In the genomic region with DNA sequence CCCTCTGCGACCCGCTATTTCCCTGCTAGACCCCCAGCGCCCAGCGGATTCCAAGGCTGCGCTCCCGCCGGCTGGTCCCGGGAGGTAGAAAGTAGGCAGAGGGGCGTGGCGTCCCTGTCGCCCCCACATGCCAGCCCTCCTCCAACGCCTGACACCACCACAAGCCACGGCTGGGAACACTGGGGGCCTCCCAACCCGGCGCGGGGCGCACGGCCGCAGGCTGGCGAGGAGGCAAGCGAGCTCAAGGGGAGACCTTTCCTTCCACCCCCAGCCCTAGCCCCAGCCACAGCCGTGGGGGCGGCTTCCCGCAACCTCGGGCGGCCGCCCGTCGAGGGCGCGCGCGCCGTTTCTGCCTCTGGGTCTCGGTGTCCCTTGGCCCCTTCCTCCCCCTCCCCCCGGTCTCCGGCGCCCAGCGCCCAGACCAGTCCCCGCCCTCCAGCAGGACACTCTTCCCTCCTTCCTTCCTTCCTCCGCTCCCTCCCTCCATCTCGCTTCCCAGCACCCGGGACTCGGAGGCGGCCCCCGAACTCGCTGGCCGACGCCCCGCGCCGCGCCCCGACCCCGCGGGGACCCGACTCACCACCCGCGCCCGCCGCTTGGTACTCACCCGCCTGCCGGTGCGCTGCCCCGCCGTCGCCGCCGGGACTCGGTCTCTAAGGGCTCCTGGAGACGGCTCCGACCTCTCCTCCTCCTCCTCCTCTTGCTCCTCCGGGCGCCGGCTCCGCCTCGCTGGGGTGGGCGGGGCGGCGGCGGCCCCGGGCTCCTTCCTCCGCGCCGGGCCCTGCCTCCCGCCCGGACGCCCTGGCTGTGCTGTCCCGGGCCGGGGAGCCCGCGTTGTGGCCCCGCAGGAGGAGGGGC, we compare ENCODE assay signal across 1 cellular context.
TF ChIP-seq lines count a peak whose summit lies in the region.

A gene (minus strand): TSS at position 731 of the 858 bp plus-strand sequence. CDS start 125,781 bp downstream, outside the sequence.

TF ChIP-seq in HEK293, 187 proteins besides CTCF, POLR2A, EP300 and RAD21 (continued from another document and continues in another):
- peak; percentile 81 for TF ChIP-seq IKZF3 (tag by site-specific recombination; IDR thresholded peaks at IDR 0.05)
- TF ChIP-seq SP3 (tag by site-specific recombination; IDR thresholded peaks at IDR 0.05), result peak; percentile 77
- TF ChIP-seq MEIS1 (CRISPR knock-in tag; IDR thresholded peaks at IDR 0.05; ENCODE audit: borderline replicate concordance), result no peak
- TF ChIP-seq, protein P1, sequence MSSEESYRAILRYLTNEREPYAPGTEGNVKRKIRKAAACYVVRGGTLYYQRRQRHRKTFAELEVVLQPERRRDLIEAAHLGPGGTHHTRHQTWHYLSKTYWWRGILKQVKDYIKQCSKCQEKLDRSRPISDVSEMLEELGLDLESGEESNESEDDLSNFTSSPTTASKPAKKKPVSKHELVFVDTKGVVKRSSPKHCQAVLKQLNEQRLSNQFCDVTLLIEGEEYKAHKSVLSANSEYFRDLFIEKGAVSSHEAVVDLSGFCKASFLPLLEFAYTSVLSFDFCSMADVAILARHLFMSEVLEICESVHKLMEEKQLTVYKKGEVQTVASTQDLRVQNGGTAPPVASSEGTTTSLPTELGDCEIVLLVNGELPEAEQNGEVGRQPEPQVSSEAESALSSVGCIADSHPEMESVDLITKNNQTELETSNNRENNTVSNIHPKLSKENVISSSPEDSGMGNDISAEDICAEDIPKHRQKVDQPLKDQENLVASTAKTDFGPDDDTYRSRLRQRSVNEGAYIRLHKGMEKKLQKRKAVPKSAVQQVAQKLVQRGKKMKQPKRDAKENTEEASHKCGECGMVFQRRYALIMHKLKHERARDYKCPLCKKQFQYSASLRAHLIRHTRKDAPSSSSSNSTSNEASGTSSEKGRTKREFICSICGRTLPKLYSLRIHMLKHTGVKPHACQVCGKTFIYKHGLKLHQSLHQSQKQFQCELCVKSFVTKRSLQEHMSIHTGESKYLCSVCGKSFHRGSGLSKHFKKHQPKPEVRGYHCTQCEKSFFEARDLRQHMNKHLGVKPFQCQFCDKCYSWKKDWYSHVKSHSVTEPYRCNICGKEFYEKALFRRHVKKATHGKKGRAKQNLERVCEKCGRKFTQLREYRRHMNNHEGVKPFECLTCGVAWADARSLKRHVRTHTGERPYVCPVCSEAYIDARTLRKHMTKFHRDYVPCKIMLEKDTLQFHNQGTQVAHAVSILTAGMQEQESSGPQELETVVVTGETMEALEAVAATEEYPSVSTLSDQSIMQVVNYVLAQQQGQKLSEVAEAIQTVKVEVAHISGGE (tag by site-specific recombination; conservative IDR thresholded peaks at IDR 0.05; ENCODE audit: low read depth), result 0 out of 2 replicates have a peak, but pooled peaks have one; percentile 2
- no peak for TF ChIP-seq GLI4 (tag by site-specific recombination; IDR thresholded peaks at IDR 0.05)
- TF ChIP-seq, protein P2, sequence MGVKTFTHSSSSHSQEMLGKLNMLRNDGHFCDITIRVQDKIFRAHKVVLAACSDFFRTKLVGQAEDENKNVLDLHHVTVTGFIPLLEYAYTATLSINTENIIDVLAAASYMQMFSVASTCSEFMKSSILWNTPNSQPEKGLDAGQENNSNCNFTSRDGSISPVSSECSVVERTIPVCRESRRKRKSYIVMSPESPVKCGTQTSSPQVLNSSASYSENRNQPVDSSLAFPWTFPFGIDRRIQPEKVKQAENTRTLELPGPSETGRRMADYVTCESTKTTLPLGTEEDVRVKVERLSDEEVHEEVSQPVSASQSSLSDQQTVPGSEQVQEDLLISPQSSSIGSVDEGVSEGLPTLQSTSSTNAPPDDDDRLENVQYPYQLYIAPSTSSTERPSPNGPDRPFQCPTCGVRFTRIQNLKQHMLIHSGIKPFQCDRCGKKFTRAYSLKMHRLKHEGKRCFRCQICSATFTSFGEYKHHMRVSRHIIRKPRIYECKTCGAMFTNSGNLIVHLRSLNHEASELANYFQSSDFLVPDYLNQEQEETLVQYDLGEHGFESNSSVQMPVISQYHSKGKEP (tag by site-specific recombination; IDR thresholded peaks at IDR 0.05), result no peak
- TF ChIP-seq ZNF140 (tag by site-specific recombination; IDR thresholded peaks at IDR 0.05), result no peak
- TF ChIP-seq, protein P3, sequence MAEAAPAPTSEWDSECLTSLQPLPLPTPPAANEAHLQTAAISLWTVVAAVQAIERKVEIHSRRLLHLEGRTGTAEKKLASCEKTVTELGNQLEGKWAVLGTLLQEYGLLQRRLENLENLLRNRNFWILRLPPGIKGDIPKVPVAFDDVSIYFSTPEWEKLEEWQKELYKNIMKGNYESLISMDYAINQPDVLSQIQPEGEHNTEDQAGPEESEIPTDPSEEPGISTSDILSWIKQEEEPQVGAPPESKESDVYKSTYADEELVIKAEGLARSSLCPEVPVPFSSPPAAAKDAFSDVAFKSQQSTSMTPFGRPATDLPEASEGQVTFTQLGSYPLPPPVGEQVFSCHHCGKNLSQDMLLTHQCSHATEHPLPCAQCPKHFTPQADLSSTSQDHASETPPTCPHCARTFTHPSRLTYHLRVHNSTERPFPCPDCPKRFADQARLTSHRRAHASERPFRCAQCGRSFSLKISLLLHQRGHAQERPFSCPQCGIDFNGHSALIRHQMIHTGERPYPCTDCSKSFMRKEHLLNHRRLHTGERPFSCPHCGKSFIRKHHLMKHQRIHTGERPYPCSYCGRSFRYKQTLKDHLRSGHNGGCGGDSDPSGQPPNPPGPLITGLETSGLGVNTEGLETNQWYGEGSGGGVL (tag by site-specific recombination; IDR thresholded peaks at IDR 0.05), result peak; percentile 90
- peak; percentile 51; the same call in 1 of the 2 replicates for TF ChIP-seq ZNF843 (tag by site-specific recombination; IDR thresholded peaks at IDR 0.05)
- TF ChIP-seq ZSCAN30 (tag by site-specific recombination; IDR thresholded peaks at IDR 0.05), result peak; percentile 62; the same call in 1 of the 2 replicates
- TF ChIP-seq, protein P4, sequence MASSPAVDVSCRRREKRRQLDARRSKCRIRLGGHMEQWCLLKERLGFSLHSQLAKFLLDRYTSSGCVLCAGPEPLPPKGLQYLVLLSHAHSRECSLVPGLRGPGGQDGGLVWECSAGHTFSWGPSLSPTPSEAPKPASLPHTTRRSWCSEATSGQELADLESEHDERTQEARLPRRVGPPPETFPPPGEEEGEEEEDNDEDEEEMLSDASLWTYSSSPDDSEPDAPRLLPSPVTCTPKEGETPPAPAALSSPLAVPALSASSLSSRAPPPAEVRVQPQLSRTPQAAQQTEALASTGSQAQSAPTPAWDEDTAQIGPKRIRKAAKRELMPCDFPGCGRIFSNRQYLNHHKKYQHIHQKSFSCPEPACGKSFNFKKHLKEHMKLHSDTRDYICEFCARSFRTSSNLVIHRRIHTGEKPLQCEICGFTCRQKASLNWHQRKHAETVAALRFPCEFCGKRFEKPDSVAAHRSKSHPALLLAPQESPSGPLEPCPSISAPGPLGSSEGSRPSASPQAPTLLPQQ (tag by site-specific recombination; IDR thresholded peaks at IDR 0.05), result peak; percentile 32; the same call in 1 of the 2 replicates
- peak; percentile 47; the same call in 1 of the 2 replicates for TF ChIP-seq ZNF391 (tag by site-specific recombination; IDR thresholded peaks at IDR 0.05; ENCODE audit: borderline replicate concordance, low read depth)
- peak; percentile 83 for TF ChIP-seq ZBTB48 (tag by site-specific recombination; IDR thresholded peaks at IDR 0.05)
- TF ChIP-seq, protein P5, sequence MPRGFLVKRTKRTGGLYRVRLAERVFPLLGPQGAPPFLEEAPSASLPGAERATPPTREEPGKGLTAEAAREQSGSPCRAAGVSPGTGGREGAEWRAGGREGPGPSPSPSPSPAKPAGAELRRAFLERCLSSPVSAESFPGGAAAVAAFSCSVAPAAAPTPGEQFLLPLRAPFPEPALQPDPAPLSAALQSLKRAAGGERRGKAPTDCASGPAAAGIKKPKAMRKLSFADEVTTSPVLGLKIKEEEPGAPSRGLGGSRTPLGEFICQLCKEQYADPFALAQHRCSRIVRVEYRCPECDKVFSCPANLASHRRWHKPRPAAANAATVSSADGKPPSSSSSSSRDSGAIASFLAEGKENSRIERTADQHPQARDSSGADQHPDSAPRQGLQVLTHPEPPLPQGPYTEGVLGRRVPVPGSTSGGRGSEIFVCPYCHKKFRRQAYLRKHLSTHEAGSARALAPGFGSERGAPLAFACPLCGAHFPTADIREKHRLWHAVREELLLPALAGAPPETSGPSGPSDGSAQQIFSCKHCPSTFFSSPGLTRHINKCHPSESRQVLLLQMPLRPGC (tag by site-specific recombination; IDR thresholded peaks at IDR 0.05), result peak; percentile 52; the same call in 1 of the 2 replicates
- peak; percentile 19; the same call in 1 of the 2 replicates for TF ChIP-seq KLF10 (tag by site-specific recombination; IDR thresholded peaks at IDR 0.05)
- no peak for TF ChIP-seq OVOL3 (tag by site-specific recombination; IDR thresholded peaks at IDR 0.05)
- no peak for TF ChIP-seq ZSCAN16 (tag by site-specific recombination; IDR thresholded peaks at IDR 0.05)
- TF ChIP-seq, protein P6, sequence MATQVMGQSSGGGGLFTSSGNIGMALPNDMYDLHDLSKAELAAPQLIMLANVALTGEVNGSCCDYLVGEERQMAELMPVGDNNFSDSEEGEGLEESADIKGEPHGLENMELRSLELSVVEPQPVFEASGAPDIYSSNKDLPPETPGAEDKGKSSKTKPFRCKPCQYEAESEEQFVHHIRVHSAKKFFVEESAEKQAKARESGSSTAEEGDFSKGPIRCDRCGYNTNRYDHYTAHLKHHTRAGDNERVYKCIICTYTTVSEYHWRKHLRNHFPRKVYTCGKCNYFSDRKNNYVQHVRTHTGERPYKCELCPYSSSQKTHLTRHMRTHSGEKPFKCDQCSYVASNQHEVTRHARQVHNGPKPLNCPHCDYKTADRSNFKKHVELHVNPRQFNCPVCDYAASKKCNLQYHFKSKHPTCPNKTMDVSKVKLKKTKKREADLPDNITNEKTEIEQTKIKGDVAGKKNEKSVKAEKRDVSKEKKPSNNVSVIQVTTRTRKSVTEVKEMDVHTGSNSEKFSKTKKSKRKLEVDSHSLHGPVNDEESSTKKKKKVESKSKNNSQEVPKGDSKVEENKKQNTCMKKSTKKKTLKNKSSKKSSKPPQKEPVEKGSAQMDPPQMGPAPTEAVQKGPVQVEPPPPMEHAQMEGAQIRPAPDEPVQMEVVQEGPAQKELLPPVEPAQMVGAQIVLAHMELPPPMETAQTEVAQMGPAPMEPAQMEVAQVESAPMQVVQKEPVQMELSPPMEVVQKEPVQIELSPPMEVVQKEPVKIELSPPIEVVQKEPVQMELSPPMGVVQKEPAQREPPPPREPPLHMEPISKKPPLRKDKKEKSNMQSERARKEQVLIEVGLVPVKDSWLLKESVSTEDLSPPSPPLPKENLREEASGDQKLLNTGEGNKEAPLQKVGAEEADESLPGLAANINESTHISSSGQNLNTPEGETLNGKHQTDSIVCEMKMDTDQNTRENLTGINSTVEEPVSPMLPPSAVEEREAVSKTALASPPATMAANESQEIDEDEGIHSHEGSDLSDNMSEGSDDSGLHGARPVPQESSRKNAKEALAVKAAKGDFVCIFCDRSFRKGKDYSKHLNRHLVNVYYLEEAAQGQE (tag by site-specific recombination; IDR thresholded peaks at IDR 0.05), result peak; percentile 38; the same call in 1 of the 2 replicates
- peak; percentile 76 for TF ChIP-seq KLF1 (tag by site-specific recombination; IDR thresholded peaks at IDR 0.05)
- peak; percentile 34; the same call in 1 of the 2 replicates for TF ChIP-seq ZNF610 (tag by site-specific recombination; IDR thresholded peaks at IDR 0.05; ENCODE audit: borderline replicate concordance)
- TF ChIP-seq ZBTB20 (tag by site-specific recombination; IDR thresholded peaks at IDR 0.05), result peak; percentile 66; the same call in 1 of the 2 replicates
- TF ChIP-seq EGR2 (tag by site-specific recombination; IDR thresholded peaks at IDR 0.05; ENCODE audit: low read depth), result peak; percentile 93
- no peak for TF ChIP-seq ZNF623 (tag by site-specific recombination; IDR thresholded peaks at IDR 0.05)
- peak; percentile 53; the same call in 1 of the 2 replicates for TF ChIP-seq ZSCAN23 (tag by site-specific recombination; IDR thresholded peaks at IDR 0.05)
- TF ChIP-seq, protein P7, sequence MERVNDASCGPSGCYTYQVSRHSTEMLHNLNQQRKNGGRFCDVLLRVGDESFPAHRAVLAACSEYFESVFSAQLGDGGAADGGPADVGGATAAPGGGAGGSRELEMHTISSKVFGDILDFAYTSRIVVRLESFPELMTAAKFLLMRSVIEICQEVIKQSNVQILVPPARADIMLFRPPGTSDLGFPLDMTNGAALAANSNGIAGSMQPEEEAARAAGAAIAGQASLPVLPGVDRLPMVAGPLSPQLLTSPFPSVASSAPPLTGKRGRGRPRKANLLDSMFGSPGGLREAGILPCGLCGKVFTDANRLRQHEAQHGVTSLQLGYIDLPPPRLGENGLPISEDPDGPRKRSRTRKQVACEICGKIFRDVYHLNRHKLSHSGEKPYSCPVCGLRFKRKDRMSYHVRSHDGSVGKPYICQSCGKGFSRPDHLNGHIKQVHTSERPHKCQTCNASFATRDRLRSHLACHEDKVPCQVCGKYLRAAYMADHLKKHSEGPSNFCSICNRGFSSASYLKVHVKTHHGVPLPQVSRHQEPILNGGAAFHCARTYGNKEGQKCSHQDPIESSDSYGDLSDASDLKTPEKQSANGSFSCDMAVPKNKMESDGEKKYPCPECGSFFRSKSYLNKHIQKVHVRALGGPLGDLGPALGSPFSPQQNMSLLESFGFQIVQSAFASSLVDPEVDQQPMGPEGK (tag by site-specific recombination; IDR thresholded peaks at IDR 0.05), result peak; percentile 99
- TF ChIP-seq KLF9 (tag by site-specific recombination; IDR thresholded peaks at IDR 0.05; ENCODE audit: low read depth), result peak; percentile 96
- peak; percentile 48 for TF ChIP-seq ZNF585B (tag by site-specific recombination; IDR thresholded peaks at IDR 0.05)
- TF ChIP-seq ZNF600 (tag by site-specific recombination; IDR thresholded peaks at IDR 0.05), result peak; percentile 65; the same call in 1 of the 2 replicates
- peak; percentile 80; the same call in 1 of the 2 replicates for TF ChIP-seq ZNF660 (tag by site-specific recombination; IDR thresholded peaks at IDR 0.05)
- peak; percentile 52 for TF ChIP-seq SP7 (tag by site-specific recombination; IDR thresholded peaks at IDR 0.05)
- TF ChIP-seq ZNF777 (tag by site-specific recombination; IDR thresholded peaks at IDR 0.05; ENCODE audit: borderline replicate concordance), result peak; percentile 71; the same call in 1 of the 2 replicates
- TF ChIP-seq, protein P8, sequence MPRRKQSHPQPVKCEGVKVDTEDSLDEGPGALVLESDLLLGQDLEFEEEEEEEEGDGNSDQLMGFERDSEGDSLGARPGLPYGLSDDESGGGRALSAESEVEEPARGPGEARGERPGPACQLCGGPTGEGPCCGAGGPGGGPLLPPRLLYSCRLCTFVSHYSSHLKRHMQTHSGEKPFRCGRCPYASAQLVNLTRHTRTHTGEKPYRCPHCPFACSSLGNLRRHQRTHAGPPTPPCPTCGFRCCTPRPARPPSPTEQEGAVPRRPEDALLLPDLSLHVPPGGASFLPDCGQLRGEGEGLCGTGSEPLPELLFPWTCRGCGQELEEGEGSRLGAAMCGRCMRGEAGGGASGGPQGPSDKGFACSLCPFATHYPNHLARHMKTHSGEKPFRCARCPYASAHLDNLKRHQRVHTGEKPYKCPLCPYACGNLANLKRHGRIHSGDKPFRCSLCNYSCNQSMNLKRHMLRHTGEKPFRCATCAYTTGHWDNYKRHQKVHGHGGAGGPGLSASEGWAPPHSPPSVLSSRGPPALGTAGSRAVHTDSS (tag by site-specific recombination; IDR thresholded peaks at IDR 0.05), result peak; percentile 87
- peak; percentile 97 for TF ChIP-seq ZFHX2 (tag by site-specific recombination; conservative IDR thresholded peaks at IDR 0.05)
- TF ChIP-seq SP2 (tag by site-specific recombination; IDR thresholded peaks at IDR 0.05), result peak; percentile 65
